23 cellular contexts compared by ENCODE assay signal in genomic region chr22:30216710-30217109, GRCh38. TPM values are rescaled to one million over a fixed set of nuclear protein-coding genes. Genes with fewer than 3 reads are reported as not detected.
DNase-seq lines count a peak whose midpoint lies in the region; ATAC-seq, FAIRE-seq and TF ChIP-seq lines count a peak whose summit lies in the region.
"Had no signal": no experiment of that assay in that cellular context is flagged by ENCODE, and none has a peak within 500 bp of the region (broad histone marks: within the 10 kb centered on the region; RNA-seq: fewer than 3 reads in every experiment).

No MANE protein-coding gene starts in this region.

- peak overlapping the region; percentile 33 for H3K27ac Mint-ChIP-seq in activated naive CD4-positive, alpha-beta T cell treated with anti-CD3 and anti-CD28 coated beads, Interleukin-2, amount 10 ng/mL, durations not matched to agents 7 days and 5 days
- H3K27ac Mint-ChIP-seq in activated naive CD4-positive, alpha-beta T cell treated with anti-CD3 and anti-CD28 coated beads for 36 hours = no peak overlapping the region
- H3K27ac Mint-ChIP-seq in HFFc6 = no peak overlapping the region

- in situ Hi-C loops in K562 (cut with MboI) = no loop called here

- H3K27me3 ChIP-seq in K562 (ENCODE audit: control insufficient read depth in 2 of 2, insufficient read depth in 2 of 2, low read length in 2 of 2) (peaks cover 0 to 13% of the 10 kb centered on the region in 2 experiments; a peak in 2 of 5 replicates), spleen (replicated peaks in 1 of 7) (no peaks in the 10 kb centered on the region)
- H3K27me3 ChIP-seq: MG63, Peyer's patch had no signal

- CTCF ChIA-PET in activated naive CD4-positive, alpha-beta T cell treated with anti-CD3 and anti-CD28 coated beads, Interleukin-2, amount 10 ng/mL, durations not matched to agents 7 days and 5 days (lab: Charles Lee) = no interaction called here
- CTCF ChIA-PET in activated naive CD4-positive, alpha-beta T cell treated with anti-CD3 and anti-CD28 coated beads for 36 hours (lab: Charles Lee) = no interaction called here
- CTCF ChIA-PET in K562 (lab: Yijun Ruan, JAX; ENCODE audit: low intra/inter-chr PET ratio) = no interaction called here

- peaks cover 85% of the 10 kb centered on the region for H3K4me1 Mint-ChIP-seq in activated naive CD4-positive, alpha-beta T cell treated with anti-CD3 and anti-CD28 coated beads, Interleukin-2, amount 10 ng/mL, durations not matched to agents 7 days and 5 days
- peaks cover 43% of the 10 kb centered on the region for H3K4me1 Mint-ChIP-seq in activated naive CD4-positive, alpha-beta T cell treated with anti-CD3 and anti-CD28 coated beads for 36 hours (ENCODE audit: low read depth)
- H3K4me1 Mint-ChIP-seq in HFFc6 (ENCODE audit: low read depth) = peaks cover 22% of the 10 kb centered on the region

- no peak overlapping the region for H3K4me3 ChIP-seq in K562
- H3K4me3 ChIP-seq in spleen = no peak overlapping the region
- H3K4me3 ChIP-seq: GM23248, MG63, Peyer's patch had no signal

- H3K9me3 Mint-ChIP-seq in activated naive CD4-positive, alpha-beta T cell treated with anti-CD3 and anti-CD28 coated beads, Interleukin-2, amount 10 ng/mL, durations not matched to agents 7 days and 5 days = no peaks in the 10 kb centered on the region
- H3K9me3 Mint-ChIP-seq in activated naive CD4-positive, alpha-beta T cell treated with anti-CD3 and anti-CD28 coated beads for 36 hours = no peaks in the 10 kb centered on the region
- H3K9me3 Mint-ChIP-seq in HFFc6 = no peaks in the 10 kb centered on the region
- H3K9me3 Mint-ChIP-seq: CD4-positive, CD25-positive, alpha-beta regulatory T cell had no signal

- 2% methylated on average over 7 of the region's 10 CpGs for WGBS in K562 (ENCODE audit: insufficient coverage, low coverage, missing lambda C conversion rate)
- 81 to 92% (median 87%) methylated on average over 9 to 10 of the region's 10 CpGs for WGBS in spleen, 5 donors

- 0 out of 2 replicates have a peak, but pooled peaks cover 3% of the 10 kb centered on the region for H4K20me1 ChIP-seq in K562 (replicated peaks; ENCODE audit: control insufficient read depth, insufficient read depth, low read length)

- peak; percentile 93 for ATAC-seq in K562

- H3K36me3 ChIP-seq in K562 (ENCODE audit: control insufficient read depth, insufficient read depth, low read length) (no peaks in the 10 kb centered on the region), spleen (no peaks in the 10 kb centered on the region)
- H3K36me3 ChIP-seq: MG63, Peyer's patch had no signal

- H3K27ac ChIP-seq in K562 (ENCODE audit: extremely low read depth, low read depth, low read length) (no peak overlapping the region; the same call in 2 of the 3 replicates), spleen (no peak overlapping the region)
- H3K27ac ChIP-seq: GM23248, KMS-11, Peyer's patch had no signal

- peaks cover 1% of the 10 kb centered on the region for H3K36me3 Mint-ChIP-seq in activated naive CD4-positive, alpha-beta T cell treated with anti-CD3 and anti-CD28 coated beads, Interleukin-2, amount 10 ng/mL, durations not matched to agents 7 days and 5 days
- no peaks in the 10 kb centered on the region for H3K36me3 Mint-ChIP-seq in activated naive CD4-positive, alpha-beta T cell treated with anti-CD3 and anti-CD28 coated beads for 36 hours (ENCODE audit: low read depth)
- no peaks in the 10 kb centered on the region for H3K36me3 Mint-ChIP-seq in HFFc6 (ENCODE audit: low read depth)
- H3K36me3 Mint-ChIP-seq: CD4-positive, CD25-positive, alpha-beta regulatory T cell had no signal

- POLR2A ChIA-PET in K562 (lab: Yijun Ruan, JAX) = interaction anchor here (0.6 kb wide), 1 partner anchor 16 kb away, joined by 3 read pairs; no protein-coding TSS in a partner anchor

- BruUV-seq in K562 (replicated peaks; lab: Mats Ljungman, UMichigan) = no TSS peak

- no peak overlapping the region for H3K4me3 Mint-ChIP-seq in activated naive CD4-positive, alpha-beta T cell treated with anti-CD3 and anti-CD28 coated beads, Interleukin-2, amount 10 ng/mL, durations not matched to agents 7 days and 5 days
- no peak overlapping the region for H3K4me3 Mint-ChIP-seq in activated naive CD4-positive, alpha-beta T cell treated with anti-CD3 and anti-CD28 coated beads for 36 hours
- H3K4me3 Mint-ChIP-seq in HFFc6 = no peak overlapping the region
- H3K4me3 Mint-ChIP-seq: CD4-positive, CD25-positive, alpha-beta regulatory T cell had no signal

- H3K9ac ChIP-seq in K562 (ENCODE audit: insufficient read depth in 1 of 2, low read depth in 2 of 2, low read length in 2 of 2) = no peak overlapping the region
- H3K9ac ChIP-seq: GM23248, KMS-11 had no signal

- H3K4me2 ChIP-seq in K562 (ENCODE audit: insufficient read depth, low read length) = peak overlapping the region; percentile 34; the same call in 1 of the 2 replicates
- H3K4me2 ChIP-seq: KMS-11 had no signal

- TF ChIP-seq RAD21 in K562 (CRISPR knock-in tag; conservative IDR thresholded peaks at IDR 0.05 in 1 of 2, IDR thresholded peaks at IDR 0.05 in 1 of 2) = no peak

- TF ChIP-seq CTCF in K562 (IDR thresholded peaks at IDR 0.05 in 2 of 3, conservative IDR thresholded peaks at IDR 0.05 in 1 of 3; ENCODE audit: insufficient read depth in 2 of 3, low read depth in 1 of 3, low read length in 3 of 3) (no peak), spleen (IDR thresholded peaks at IDR 0.05 in 8 of 11, conservative IDR thresholded peaks at IDR 0.05 in 3 of 11) (no peak), HFFc6 (IDR thresholded peaks at IDR 0.05) (no peak)

- DNase-seq in activated naive CD4-positive, alpha-beta T cell treated with anti-CD3 and anti-CD28 coated beads, Interleukin-2, amount 10 ng/mL, durations not matched to agents 7 days and 5 days = no peak
- no peak for DNase-seq in activated naive CD4-positive, alpha-beta T cell treated with anti-CD3 and anti-CD28 coated beads for 36 hours
- peak; percentile 97 for DNase-seq in OCI-M1 (lab: John Stamatoyannopoulos, UW)
- peak; percentile 88 to 93 (median 90) for DNase-seq in K562 (ENCODE audit: extremely low read depth in 1 of 4, low spot score in 3 of 4)
- DNase-seq in spleen = peak; percentile 31
- DNase-seq in HFFc6 = no peak
- DNase-seq in AML-193 (lab: John Stamatoyannopoulos, UW) = no peak
- no peak for DNase-seq in NCI-H146 treated with DMSO at 0.1 percent for 48 hours (lab: John Stamatoyannopoulos, UW; ENCODE audit: unreplicated experiment)
- DNase-seq: CD4-positive, CD25-positive, alpha-beta regulatory T cell; DMS79 treated with DMSO at 0.1 percent for 48 hours; GM23248; MG63; NCI-H1092 treated with DMSO at 0.1 percent for 48 hours; NCI-H187; NCI-H446 treated with DMSO at 0.1 percent for 48 hours; NCI-H774; Peyer's patch; SHP77 treated with DMSO at 0.1 percent for 48 hours had no signal

- no peaks in the 10 kb centered on the region for H3K9me1 ChIP-seq in K562 (ENCODE audit: control insufficient read depth, insufficient read depth, low read length)

- no peaks in the 10 kb centered on the region for H3K79me2 ChIP-seq in K562 (ENCODE audit: control insufficient read depth, insufficient read depth, low read length)

- intact Hi-C loops in activated naive CD4-positive, alpha-beta T cell treated with anti-CD3 and anti-CD28 coated beads for 36 hours (cut with micrococcal nuclease) = no loop called here
- intact Hi-C loops in K562 (cut with micrococcal nuclease) (loop anchor here (5.0 kb wide), 1 partner anchor 34 kb away; no protein-coding TSS in a partner anchor), spleen (cut with DNase I; ENCODE audit: low total_unique reads) (no loop called here)

- TF ChIP-seq EP300 in K562 (IDR thresholded peaks at IDR 0.05; ENCODE audit: low read length) = peak; percentile 96

- FAIRE-seq in K562 (lab: Jason Lieb, UNC) = peak; percentile 96
- FAIRE-seq: D721Med, G401.6, GM12891, GM19239 had no signal

- TF ChIP-seq POLR2A in K562 (conservative IDR thresholded peaks at IDR 0.05) = no peak
- TF ChIP-seq POLR2A in spleen (IDR thresholded peaks at IDR 0.05) = no peak

- peaks cover 24 to 40% of the 10 kb centered on the region in 2 experiments; a peak in 4 of 5 replicates for H3K4me1 ChIP-seq in K562 (replicated peaks in 1 of 2; ENCODE audit: control insufficient read depth in 2 of 2, insufficient read depth in 2 of 2, low read length in 2 of 2)
- peaks cover 19 to 57% (median 42%) of the 10 kb centered on the region in 6 donors for H3K4me1 ChIP-seq in spleen

- H3K27me3 Mint-ChIP-seq in activated naive CD4-positive, alpha-beta T cell treated with anti-CD3 and anti-CD28 coated beads, Interleukin-2, amount 10 ng/mL, durations not matched to agents 7 days and 5 days = peaks cover 6% of the 10 kb centered on the region
- no peaks in the 10 kb centered on the region for H3K27me3 Mint-ChIP-seq in activated naive CD4-positive, alpha-beta T cell treated with anti-CD3 and anti-CD28 coated beads for 36 hours (ENCODE audit: low read depth)
- peaks cover 29% of the 10 kb centered on the region for H3K27me3 Mint-ChIP-seq in HFFc6 (ENCODE audit: insufficient read depth)

- H3K9me3 ChIP-seq in K562 (replicated peaks; ENCODE audit: control insufficient read depth, insufficient read depth, low read depth, low read length) (no peaks in the 10 kb centered on the region), spleen (no peaks in the 10 kb centered on the region)
- H3K9me3 ChIP-seq: MG63, Peyer's patch had no signal

- 0 out of 2 replicates have a peak overlapping the region, but pooled peaks have one; percentile 39 for H2AFZ ChIP-seq in K562 (ENCODE audit: low read depth, low read length)
- H2AFZ ChIP-seq: GM23248 had no signal

RNA-seq across cellular contexts. Expression of gene LIF, which starts 29.8 kb away (rescaled TPM):
- 100 to 1,000 TPM; 111 to 115 TPM for total RNA-seq in activated naive CD4-positive, alpha-beta T cell treated with anti-CD3 and anti-CD28 coated beads for 36 hours
- 0.35 and 2.6 TPM in 2 replicates for total RNA-seq in K562 (2011; cell fraction: chromatin; rRNA removed; ENCODE audit: low replicate concordance)
- 0.39 and 0.50 TPM in 2 replicates for total RNA-seq in K562 (2011; cell fraction: nucleolus; rRNA removed)
- total RNA-seq in K562 (2011; cell fraction: nucleoplasm; rRNA removed) = 0.29 and 0.38 TPM in 2 replicates
- 0.04 and 0.05 TPM in 2 replicates for total RNA-seq in K562 (2014; rRNA removed)
- 0.03 TPM in 1 of 2 replicates, not detected in the other for total RNA-seq in K562 (2014; rRNA removed; fragmentation: Illumina TruSeq; extraction: Trizol)
- 0.11 and 0.34 TPM in 2 replicates for total RNA-seq in K562 (2015; rRNA removed; fragmentation: Illumina TruSeq; extraction: Trizol)
- 0.31 TPM in 2 replicates for total RNA-seq in K562 (2021)
- polyA plus RNA-seq in K562 (2011; rRNA removed) = 0.16 and 0.39 TPM in 2 replicates
- polyA plus RNA-seq in K562 (2011; cell fraction: cytosol; rRNA removed) = 0.09 and 0.72 TPM in 2 replicates
- 0.53 and 7.0 TPM in 2 replicates for polyA plus RNA-seq in K562 (2011; cell fraction: nucleus; rRNA removed)
- 0.06 and 0.08 TPM in 2 replicates for polyA plus RNA-seq in K562 (2012)
- polyA plus RNA-seq in K562 (2014; fragmentation: Illumina TruSeq; extraction: Trizol) = 0.04 and 0.09 TPM in 2 replicates
- polyA plus RNA-seq in K562 (2014; fragmentation: Nextera tagmentation; extraction: Ambion mirVana) = not detected
- polyA plus RNA-seq in K562 (2014; rRNA removed) = 0.03 and 0.25 TPM in 2 replicates
- polyA minus RNA-seq in K562 (2011; rRNA and poly(A)+ RNA removed) = 0.14 TPM in 1 of 2 replicates, not detected in the other
- polyA minus RNA-seq in K562 (2011; cell fraction: cytosol; rRNA and poly(A)+ RNA removed) = 0.27 and 0.29 TPM in 2 replicates
- 0.27 and 0.33 TPM in 2 replicates for polyA minus RNA-seq in K562 (2011; cell fraction: nucleus; rRNA and poly(A)+ RNA removed)
- 1 to 10 TPM in 3 of 7 donors, under 1 TPM in 2, not detected in 2; 0.32 to 3.2 (median 2.3) TPM for total RNA-seq in spleen
- polyA plus RNA-seq in spleen = under 1 TPM; 0.21 to 0.77 (median 0.24) TPM
- 1 to 10 TPM in 4 of 6 experiments, under 1 TPM in 2; 0.40 to 2.2 (median 1.1) TPM for total RNA-seq in HFFc6 (2021; fragmentation: NEBNext Ultra II Directional; extraction: Animal tissue kit (Norgen Biotek cat#: 25700))
- polyA plus RNA-seq: CD4-positive, CD25-positive, alpha-beta regulatory T cell had no signal

RNA-seq across cellular contexts. Expression of gene OSM, which starts 49.9 kb away (rescaled TPM):
- total RNA-seq in activated naive CD4-positive, alpha-beta T cell treated with anti-CD3 and anti-CD28 coated beads for 36 hours = 10 to 100 TPM in 1 of 2 experiments, 1 to 10 TPM in 1; 8.9 to 11.2 TPM
- total RNA-seq in K562 (2011; cell fraction: chromatin; rRNA removed; ENCODE audit: low replicate concordance) = 1.8 and 2.3 TPM in 2 replicates
- total RNA-seq in K562 (2011; cell fraction: nucleolus; rRNA removed) = 1.0 and 1.2 TPM in 2 replicates
- 0.73 and 1.8 TPM in 2 replicates for total RNA-seq in K562 (2011; cell fraction: nucleoplasm; rRNA removed)
- not detected in 2 replicates for total RNA-seq in K562 (2014; rRNA removed)
- not detected in 2 replicates for total RNA-seq in K562 (2014; rRNA removed; fragmentation: Illumina TruSeq; extraction: Trizol)
- total RNA-seq in K562 (2015; rRNA removed; fragmentation: Illumina TruSeq; extraction: Trizol) = not detected in 2 replicates
- not detected in 2 replicates for total RNA-seq in K562 (2021)
- 0.08 and 0.22 TPM in 2 replicates for polyA plus RNA-seq in K562 (2011; rRNA removed)
- 0.04 and 0.06 TPM in 2 replicates for polyA plus RNA-seq in K562 (2011; cell fraction: cytosol; rRNA removed)
- 0.24 and 1.6 TPM in 2 replicates for polyA plus RNA-seq in K562 (2011; cell fraction: nucleus; rRNA removed)
- not detected in 2 replicates for polyA plus RNA-seq in K562 (2012)
- not detected in 2 replicates for polyA plus RNA-seq in K562 (2014; fragmentation: Illumina TruSeq; extraction: Trizol)
- polyA plus RNA-seq in K562 (2014; fragmentation: Nextera tagmentation; extraction: Ambion mirVana) = not detected
- polyA plus RNA-seq in K562 (2014; rRNA removed) = not detected in 2 replicates
- polyA minus RNA-seq in K562 (2011; rRNA and poly(A)+ RNA removed) = not detected in 2 replicates
- polyA minus RNA-seq in K562 (2011; cell fraction: cytosol; rRNA and poly(A)+ RNA removed) = not detected in 2 replicates
- polyA minus RNA-seq in K562 (2011; cell fraction: nucleus; rRNA and poly(A)+ RNA removed) = 0.13 TPM in 1 of 2 replicates, not detected in the other
- 10 to 100 TPM in 2 of 7 donors, 1 to 10 TPM in 5; 2.1 to 16.8 (median 4.5) TPM for total RNA-seq in spleen
- polyA plus RNA-seq in spleen = 1 to 10 TPM; 1.2 to 2.1 (median 1.7) TPM
- not detected for total RNA-seq in HFFc6 (2021; fragmentation: NEBNext Ultra II Directional; extraction: Animal tissue kit (Norgen Biotek cat#: 25700))
- total RNA-seq: GM23248, Peyer's patch had no signal
- polyA plus RNA-seq: GM23248 had no signal

Comparison
In these comparisons a context has a peak if more than half of its experiments do, and no peak if none do; other contexts are left out.
1. DNase-seq: peak in OCI-M1 (single experiment), K562 (4 of 4) and spleen (single experiment); none in activated naive CD4-positive, alpha-beta T cell treated with anti-CD3 and anti-CD28 coated beads, Interleukin-2, amount 10 ng/mL, durations not matched to agents 7 days and 5 days (single experiment), activated naive CD4-positive, alpha-beta T cell treated with anti-CD3 and anti-CD28 coated beads for 36 hours (single experiment), HFFc6 (single experiment), AML-193 (0 of 2) and NCI-H146 treated with DMSO at 0.1 percent for 48 hours (single experiment).
2. RNA of gene LIF, which starts 29.8 kb away (total RNA-seq): 111 to 115 TPM in activated naive CD4-positive, alpha-beta T cell treated with anti-CD3 and anti-CD28 coated beads for 36 hours; 0.40 to 2.2 TPM in HFFc6, 0.32 to 3.2 TPM in spleen and 0.03 to 2.6 TPM in K562; every median in the first group is over 10 times any median in the second.